Comparison of ENCODE assay signal across 1 cellular context in genomic region chr17:81842725-81843504, GRCh38.
TF ChIP-seq lines count a peak whose summit lies in the region.

No MANE protein-coding gene starts in this region.

TF ChIP-seq in HepG2, 621 proteins besides CTCF, POLR2A, EP300 and RAD21 (continued from another document and continues in another):
- TF ChIP-seq SPEN (CRISPR knock-in tag; IDR thresholded peaks at IDR 0.05; ENCODE audit: low read depth) (no peak), TBX2 (CRISPR knock-in tag; IDR thresholded peaks at IDR 0.05; ENCODE audit: borderline replicate concordance) (0 out of 2 replicates have a peak, but pooled peaks have one; percentile 36), ZBTB2 (CRISPR knock-in tag; IDR thresholded peaks at IDR 0.05; ENCODE audit: low read depth) (no peak), RNF219 (CRISPR knock-in tag; IDR thresholded peaks at IDR 0.05) (no peak), TOE1 (CRISPR knock-in tag; IDR thresholded peaks at IDR 0.05) (no peak), SMAD1 (CRISPR knock-in tag; IDR thresholded peaks at IDR 0.05; ENCODE audit: borderline replicate concordance, low read depth) (no peak), ZBTB26 (CRISPR knock-in tag; IDR thresholded peaks at IDR 0.05; ENCODE audit: borderline replicate concordance) (no peak), ZNF546 (CRISPR knock-in tag; conservative IDR thresholded peaks at IDR 0.05) (no peak), ZNF747 (CRISPR knock-in tag; IDR thresholded peaks at IDR 0.05; ENCODE audit: borderline replicate concordance) (no peak), ELF4 (CRISPR knock-in tag; IDR thresholded peaks at IDR 0.05; ENCODE audit: borderline replicate concordance) (no peak), POLR2AphosphoS5 (IDR thresholded peaks at IDR 0.05; ENCODE audit: low read depth, low read length) (peak; percentile 56), JUNB (CRISPR knock-in tag; IDR thresholded peaks at IDR 0.05; ENCODE audit: borderline replicate concordance) (no peak), XBP1 (CRISPR knock-in tag; IDR thresholded peaks at IDR 0.05) (no peak), REL (CRISPR knock-in tag; conservative IDR thresholded peaks at IDR 0.05) (no peak), ZNF839 (CRISPR knock-in tag; IDR thresholded peaks at IDR 0.05; ENCODE audit: borderline replicate concordance) (no peak), ZNF577 (CRISPR knock-in tag; IDR thresholded peaks at IDR 0.05; ENCODE audit: borderline replicate concordance, low read depth) (no peak), ZGPAT (CRISPR knock-in tag; IDR thresholded peaks at IDR 0.05) (no peak), U2AF1 (optimal IDR thresholded peaks at IDR 0.05; ENCODE audit: low read depth, low read length) (peak; percentile 19), ZNF709 (CRISPR knock-in tag; IDR thresholded peaks at IDR 0.05) (no peak), ZNF713 (CRISPR knock-in tag; IDR thresholded peaks at IDR 0.05) (no peak), ZKSCAN5 (CRISPR knock-in tag; IDR thresholded peaks at IDR 0.05) (no peak), ZNF570 (CRISPR knock-in tag; IDR thresholded peaks at IDR 0.05; ENCODE audit: borderline replicate concordance) (no peak), ZBTB37 (CRISPR knock-in tag; IDR thresholded peaks at IDR 0.05) (no peak), ZNF619 (CRISPR knock-in tag; IDR thresholded peaks at IDR 0.05) (no peak), ZFP1 (CRISPR knock-in tag; IDR thresholded peaks at IDR 0.05) (no peak), MAZ (IDR thresholded peaks at IDR 0.05; ENCODE audit: borderline replicate concordance, low read depth, low read length) (no peak), MAZ (CRISPR knock-in tag; IDR thresholded peaks at IDR 0.05; ENCODE audit: low read depth) (peak; percentile 26; the same call in 1 of the 2 replicates), ZNF10 (CRISPR knock-in tag; IDR thresholded peaks at IDR 0.05; ENCODE audit: borderline replicate concordance, low read depth) (no peak), ZNF572 (CRISPR knock-in tag; IDR thresholded peaks at IDR 0.05) (peak; percentile 82; the same call in 1 of the 2 replicates), ZNF772 (CRISPR knock-in tag; IDR thresholded peaks at IDR 0.05) (0 out of 2 replicates have a peak, but pooled peaks have one; percentile 45), SNAPC4 (CRISPR knock-in tag; IDR thresholded peaks at IDR 0.05) (no peak), ZNF234 (CRISPR knock-in tag; conservative IDR thresholded peaks at IDR 0.05) (no peak), RARA (CRISPR knock-in tag; IDR thresholded peaks at IDR 0.05) (no peak), CREB1 (IDR thresholded peaks at IDR 0.05) (no peak), CREB1 (CRISPR knock-in tag; IDR thresholded peaks at IDR 0.05) (no peak), ZNF639 (CRISPR knock-in tag; conservative IDR thresholded peaks at IDR 0.05) (no peak), PRDM4 (CRISPR knock-in tag; IDR thresholded peaks at IDR 0.05; ENCODE audit: borderline replicate concordance) (no peak), CERS6 (CRISPR knock-in tag; IDR thresholded peaks at IDR 0.05) (no peak), MXD4 (CRISPR knock-in tag; IDR thresholded peaks at IDR 0.05) (no peak), ZNF891 (CRISPR knock-in tag; IDR thresholded peaks at IDR 0.05) (peak; percentile 65; the same call in 1 of the 2 replicates), NAIF1 (CRISPR knock-in tag; IDR thresholded peaks at IDR 0.05; ENCODE audit: borderline replicate concordance) (no peak), ZFX (CRISPR knock-in tag; IDR thresholded peaks at IDR 0.05; ENCODE audit: low read depth) (peak; percentile 42), ARNTL (CRISPR knock-in tag; IDR thresholded peaks at IDR 0.05) (no peak), NFKBIZ (CRISPR knock-in tag; IDR thresholded peaks at IDR 0.05) (no peak), TFE3 (CRISPR knock-in tag; IDR thresholded peaks at IDR 0.05) (no peak), ZNF670 (CRISPR knock-in tag; IDR thresholded peaks at IDR 0.05; ENCODE audit: borderline replicate concordance) (no peak), NFKB2 (CRISPR knock-in tag; IDR thresholded peaks at IDR 0.05; ENCODE audit: borderline replicate concordance) (no peak), ZSCAN9 (CRISPR knock-in tag; IDR thresholded peaks at IDR 0.05; ENCODE audit: borderline replicate concordance) (no peak)
